1 cellular context compared by ENCODE assay signal in genomic region chr3:32137870-32138269, GRCh38.
TF ChIP-seq lines count a peak whose summit lies in the region.

No MANE protein-coding gene starts in this region.

TF ChIP-seq in HCT116, 20 proteins besides CTCF, POLR2A, EP300 and RAD21 (continued from another document):
- TF ChIP-seq, protein P1, sequence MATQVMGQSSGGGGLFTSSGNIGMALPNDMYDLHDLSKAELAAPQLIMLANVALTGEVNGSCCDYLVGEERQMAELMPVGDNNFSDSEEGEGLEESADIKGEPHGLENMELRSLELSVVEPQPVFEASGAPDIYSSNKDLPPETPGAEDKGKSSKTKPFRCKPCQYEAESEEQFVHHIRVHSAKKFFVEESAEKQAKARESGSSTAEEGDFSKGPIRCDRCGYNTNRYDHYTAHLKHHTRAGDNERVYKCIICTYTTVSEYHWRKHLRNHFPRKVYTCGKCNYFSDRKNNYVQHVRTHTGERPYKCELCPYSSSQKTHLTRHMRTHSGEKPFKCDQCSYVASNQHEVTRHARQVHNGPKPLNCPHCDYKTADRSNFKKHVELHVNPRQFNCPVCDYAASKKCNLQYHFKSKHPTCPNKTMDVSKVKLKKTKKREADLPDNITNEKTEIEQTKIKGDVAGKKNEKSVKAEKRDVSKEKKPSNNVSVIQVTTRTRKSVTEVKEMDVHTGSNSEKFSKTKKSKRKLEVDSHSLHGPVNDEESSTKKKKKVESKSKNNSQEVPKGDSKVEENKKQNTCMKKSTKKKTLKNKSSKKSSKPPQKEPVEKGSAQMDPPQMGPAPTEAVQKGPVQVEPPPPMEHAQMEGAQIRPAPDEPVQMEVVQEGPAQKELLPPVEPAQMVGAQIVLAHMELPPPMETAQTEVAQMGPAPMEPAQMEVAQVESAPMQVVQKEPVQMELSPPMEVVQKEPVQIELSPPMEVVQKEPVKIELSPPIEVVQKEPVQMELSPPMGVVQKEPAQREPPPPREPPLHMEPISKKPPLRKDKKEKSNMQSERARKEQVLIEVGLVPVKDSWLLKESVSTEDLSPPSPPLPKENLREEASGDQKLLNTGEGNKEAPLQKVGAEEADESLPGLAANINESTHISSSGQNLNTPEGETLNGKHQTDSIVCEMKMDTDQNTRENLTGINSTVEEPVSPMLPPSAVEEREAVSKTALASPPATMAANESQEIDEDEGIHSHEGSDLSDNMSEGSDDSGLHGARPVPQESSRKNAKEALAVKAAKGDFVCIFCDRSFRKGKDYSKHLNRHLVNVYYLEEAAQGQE (IDR thresholded peaks at IDR 0.05; ENCODE audit: low read depth): no peak
- TF ChIP-seq EZH2 (IDR thresholded peaks at IDR 0.05): no peak
